Comparison of ENCODE assay signal across 8 cellular contexts in genomic region chr20:52493177-52493711, GRCh38.
DNase-seq lines count a peak whose midpoint lies in the region; ATAC-seq and TF ChIP-seq lines count a peak whose summit lies in the region.

No MANE protein-coding gene starts in this region.

- H3K4me1 ChIP-seq in lower lobe of right lung, result no peaks in the 10 kb centered on the region
- no peaks in the 10 kb centered on the region for H3K4me1 ChIP-seq in psoas muscle

- ATAC-seq in lower lobe of right lung (no peak), psoas muscle (no peak), GM21717 (IDR thresholded peaks at IDR 0.05; ENCODE audit: unreplicated experiment) (no peak)

- H3K4me3 Mint-ChIP-seq in activated naive CD4-positive, alpha-beta T cell treated with anti-CD3 and anti-CD28 coated beads, Interleukin-2, amount 50 U/mL, for 24 hours, result peak overlapping the region; percentile 58

- H3K27me3 ChIP-seq in lower lobe of right lung (ENCODE audit: low read depth), result no peaks in the 10 kb centered on the region
- no peaks in the 10 kb centered on the region for H3K27me3 ChIP-seq in psoas muscle (ENCODE audit: insufficient read depth in 3 of 3, low read length in 2 of 3)

- DNase-seq in Ammon's horn (ENCODE audit: low spot score), result peak; percentile 2
- DNase-seq in NCI-H1694 treated with DMSO at 0.1 percent for 48 hours (lab: John Stamatoyannopoulos, UW), result peak; percentile 36
- DNase-seq in lower lobe of right lung, result no peak
- DNase-seq in HPDE6-E6E7 (ENCODE audit: extremely low spot score), result no peak
- no peak for DNase-seq in psoas muscle
- DNase-seq in activated CD4-positive, CD25-positive, alpha-beta regulatory T cell (lab: John Stamatoyannopoulos, UW), result no peak

- no peaks in the 10 kb centered on the region for H3K36me3 Mint-ChIP-seq in activated naive CD4-positive, alpha-beta T cell treated with anti-CD3 and anti-CD28 coated beads, Interleukin-2, amount 50 U/mL, for 24 hours

- H3K9me3 ChIP-seq in lower lobe of right lung (no peaks in the 10 kb centered on the region), psoas muscle (no peaks in the 10 kb centered on the region)

- H3K36me3 ChIP-seq in lower lobe of right lung, result no peaks in the 10 kb centered on the region
- no peaks in the 10 kb centered on the region for H3K36me3 ChIP-seq in psoas muscle (ENCODE audit: insufficient read depth in 1 of 2, low read depth in 1 of 2)

- intact Hi-C loops in lower lobe of right lung (cut with DNase I), result no loop called here
- intact Hi-C loops in psoas muscle (cut with DNase I), result no loop called here

- peak overlapping the region; percentile 17 for H3K4me3 ChIP-seq in lower lobe of right lung
- no peak overlapping the region for H3K4me3 ChIP-seq in psoas muscle

- H3K9me3 Mint-ChIP-seq in activated naive CD4-positive, alpha-beta T cell treated with anti-CD3 and anti-CD28 coated beads, Interleukin-2, amount 50 U/mL, for 24 hours, result no peaks in the 10 kb centered on the region

- peaks cover 30% of the 10 kb centered on the region for H3K4me1 Mint-ChIP-seq in activated naive CD4-positive, alpha-beta T cell treated with anti-CD3 and anti-CD28 coated beads, Interleukin-2, amount 50 U/mL, for 24 hours

- no peaks in the 10 kb centered on the region for H3K27me3 Mint-ChIP-seq in activated naive CD4-positive, alpha-beta T cell treated with anti-CD3 and anti-CD28 coated beads, Interleukin-2, amount 50 U/mL, for 24 hours

- WGBS in psoas muscle, 3 donors, result 5 to 7% (median 6%) methylated on average over 9 of the region's 9 CpGs

- H3K27ac Mint-ChIP-seq in activated naive CD4-positive, alpha-beta T cell treated with anti-CD3 and anti-CD28 coated beads, Interleukin-2, amount 50 U/mL, for 24 hours, result peak overlapping the region; percentile 86

- H3K27ac ChIP-seq in lower lobe of right lung (no peak overlapping the region), psoas muscle (no peak overlapping the region)

- TF ChIP-seq CTCF in lower lobe of right lung (IDR thresholded peaks at IDR 0.05), result no peak
- no peak for TF ChIP-seq CTCF in psoas muscle (IDR thresholded peaks at IDR 0.05)

Comparison
In these comparisons a context has a peak if more than half of its experiments do, and no peak if none do; other contexts are left out.
1. DNase-seq: peak in Ammon's horn (single experiment) and NCI-H1694 treated with DMSO at 0.1 percent for 48 hours (single experiment); none in lower lobe of right lung (single experiment), HPDE6-E6E7 (single experiment), psoas muscle (0 of 2) and activated CD4-positive, CD25-positive, alpha-beta regulatory T cell (0 of 4).